In genomic region chr13:101354895-101355294, GRCh38 we compare ENCODE assay signal across 25 cellular contexts.
A peak's percentile ranks its signal among the peaks of the same experiment; 100 is the strongest.
DNase-seq lines count a peak whose midpoint lies in the region; ATAC-seq, FAIRE-seq and TF ChIP-seq lines count a peak whose summit lies in the region.
"Had no signal": no experiment of that assay in that cellular context is flagged by ENCODE, and none has a peak within 500 bp of the region (broad histone marks: within the 10 kb centered on the region; RNA-seq: fewer than 3 reads in every experiment).

No MANE protein-coding gene starts in this region.

- H4K91ac ChIP-seq in trophoblast cell (ENCODE audit: low read depth, low read length): no peak overlapping the region

- no TSS peak for BruUV-seq in K562 (replicated peaks; lab: Mats Ljungman, UMichigan)

- H2AFZ ChIP-seq in K562 (ENCODE audit: low read depth, low read length) (no peak overlapping the region), trophoblast cell (ENCODE audit: insufficient read depth, low read length, poor library complexity) (no peak overlapping the region)

- POLR2A ChIA-PET in K562 (lab: Yijun Ruan, JAX): no interaction called here

- intact Hi-C loops in K562 (cut with micrococcal nuclease): no loop called here
- intact Hi-C loops in posterior vena cava (cut with DNase I): no loop called here
- intact Hi-C loops in head of caudate nucleus (cut with DNase I): no loop called here

- no peak overlapping the region for H4K8ac ChIP-seq in trophoblast cell (ENCODE audit: low read depth, low read length)

- TF ChIP-seq POLR2A in H54 (IDR thresholded peaks at IDR 0.05; ENCODE audit: low read depth, low read length) (no peak), K562 (conservative IDR thresholded peaks at IDR 0.05) (no peak)

- no peak overlapping the region for H3K14ac ChIP-seq in trophoblast cell (ENCODE audit: low read length)

- no peak overlapping the region for H3K23ac ChIP-seq in trophoblast cell (ENCODE audit: low read length)

- CTCF ChIA-PET in K562 (lab: Yijun Ruan, JAX; ENCODE audit: low intra/inter-chr PET ratio): no interaction called here

- H3K4me3 ChIP-seq in K562: no peak overlapping the region
- H3K4me3 ChIP-seq in trophoblast cell (ENCODE audit: low read depth, low read length): no peak overlapping the region
- H3K4me3 ChIP-seq: BLaER1, GM12878 had no signal

- TF ChIP-seq EP300 in K562 (IDR thresholded peaks at IDR 0.05; ENCODE audit: low read length): no peak

- no peak overlapping the region for H4K12ac ChIP-seq in trophoblast cell (ENCODE audit: low read depth, low read length)

- no peak overlapping the region for H2BK12ac ChIP-seq in trophoblast cell (ENCODE audit: low read length)

- no peaks in the 10 kb centered on the region for H3K79me2 ChIP-seq in K562 (ENCODE audit: control insufficient read depth, insufficient read depth, low read length)
- no peaks in the 10 kb centered on the region for H3K79me2 ChIP-seq in trophoblast cell (ENCODE audit: control insufficient read depth, insufficient read depth, low read length, poor library complexity)

- no peak for TF ChIP-seq RAD21 in K562 (CRISPR knock-in tag; conservative IDR thresholded peaks at IDR 0.05 in 1 of 2, IDR thresholded peaks at IDR 0.05 in 1 of 2)

- no peaks in the 10 kb centered on the region for H3K4me1 ChIP-seq in K562 (replicated peaks in 1 of 2; ENCODE audit: control insufficient read depth in 2 of 2, insufficient read depth in 2 of 2, low read length in 2 of 2)
- H3K4me1 ChIP-seq in trophoblast cell (ENCODE audit: control insufficient read depth in 1 of 2, insufficient read depth in 2 of 2, low read length in 2 of 2): no peaks in the 10 kb centered on the region
- H3K4me1 ChIP-seq: BE2C, BLaER1 had no signal

- H3K18ac ChIP-seq in trophoblast cell (ENCODE audit: low read length): no peak overlapping the region

- FAIRE-seq in H54 (lab: Jason Lieb, UNC) (peak; percentile 73), K562 (lab: Jason Lieb, UNC) (no peak)
- FAIRE-seq: A204.1, GM12878, GM12892, GM18507 had no signal

- H4K20me1 ChIP-seq in K562 (replicated peaks; ENCODE audit: control insufficient read depth, insufficient read depth, low read length): no peaks in the 10 kb centered on the region
- H4K20me1 ChIP-seq: BLaER1 had no signal

- DNase-seq in H54 (ENCODE audit: insufficient read length, low spot score) (no peak), K562 (ENCODE audit: extremely low read depth in 1 of 4, low spot score in 3 of 4) (no peak), posterior vena cava (ENCODE audit: low spot score) (peak; percentile 56), head of caudate nucleus (no peak), trophoblast cell (no peak)
- DNase-seq: 8988T; ACHN; BE2C; C1 segment of cervical spinal cord; CD4-positive, alpha-beta memory T cell; CD4-positive, CD25-positive, alpha-beta regulatory T cell; CD8-positive, alpha-beta memory T cell; COR-L47; DMS 273 treated with DMSO at 0.1 percent for 48 hours; DMS153; DMS53; DMS79; DND-41; EL; GDM1 had no signal

- H3K27me3 ChIP-seq in K562 (ENCODE audit: control insufficient read depth in 2 of 2, insufficient read depth in 2 of 2, low read length in 2 of 2): no peaks in the 10 kb centered on the region
- H3K27me3 ChIP-seq in trophoblast cell (ENCODE audit: insufficient read depth, low read length): no peaks in the 10 kb centered on the region
- H3K27me3 ChIP-seq: BE2C, BLaER1 had no signal

- no peaks in the 10 kb centered on the region for H3K79me1 ChIP-seq in trophoblast cell (ENCODE audit: low read length)

- H2BK5ac ChIP-seq in trophoblast cell (ENCODE audit: low read depth, low read length, poor library complexity): no peak overlapping the region

- H3K4ac ChIP-seq in trophoblast cell (ENCODE audit: low read depth, low read length): no peak overlapping the region

- no peak overlapping the region for H3K27ac ChIP-seq in K562 (ENCODE audit: extremely low read depth, low read depth, low read length)
- no peak overlapping the region for H3K27ac ChIP-seq in trophoblast cell (ENCODE audit: low read depth, low read length)
- H3K27ac ChIP-seq: BLaER1 had no signal

- H3K36me3 ChIP-seq in K562 (ENCODE audit: control insufficient read depth, insufficient read depth, low read length): no peaks in the 10 kb centered on the region
- no peaks in the 10 kb centered on the region for H3K36me3 ChIP-seq in trophoblast cell (ENCODE audit: control insufficient read depth in 1 of 2, insufficient read depth in 2 of 2, low read length in 2 of 2)
- H3K36me3 ChIP-seq: BE2C, BLaER1 had no signal

- H3K9me3 ChIP-seq in K562 (replicated peaks; ENCODE audit: control insufficient read depth, insufficient read depth, low read depth, low read length) (no peaks in the 10 kb centered on the region), trophoblast cell (ENCODE audit: insufficient read depth, low read depth, low read length) (no peaks in the 10 kb centered on the region)
- H3K9me3 ChIP-seq: BE2C, BLaER1 had no signal

- no peak for TF ChIP-seq CTCF in K562 (IDR thresholded peaks at IDR 0.05 in 2 of 3, conservative IDR thresholded peaks at IDR 0.05 in 1 of 3; ENCODE audit: insufficient read depth in 2 of 3, low read depth in 1 of 3, low read length in 3 of 3)

- no peak overlapping the region for H2AK5ac ChIP-seq in trophoblast cell (ENCODE audit: low read length)

- H2BK120ac ChIP-seq in trophoblast cell (ENCODE audit: insufficient read depth, low read length, poor library complexity): no peak overlapping the region

- H3K4me2 ChIP-seq in K562 (ENCODE audit: insufficient read depth, low read length) (no peak overlapping the region), trophoblast cell (ENCODE audit: low read length) (no peak overlapping the region)
- H3K4me2 ChIP-seq: BLaER1 had no signal

- in situ Hi-C loops in K562 (cut with MboI): no loop called here

- 6% methylated on average over 2 of the region's 5 CpGs for WGBS in K562 (ENCODE audit: insufficient coverage, low coverage, missing lambda C conversion rate)
- WGBS in trophoblast cell (ENCODE audit: extremely low coverage, insufficient coverage, insufficient read length): no CpG with 5 or more reads among the region's 5 CpGs

- H3K9ac ChIP-seq in K562 (ENCODE audit: insufficient read depth in 1 of 2, low read depth in 2 of 2, low read length in 2 of 2) (no peak overlapping the region), trophoblast cell (ENCODE audit: low read length) (no peak overlapping the region)
- H3K9ac ChIP-seq: BLaER1 had no signal

- ATAC-seq in K562: no peak
- ATAC-seq: GM12878 had no signal

- no peaks in the 10 kb centered on the region for H3K9me1 ChIP-seq in K562 (ENCODE audit: control insufficient read depth, insufficient read depth, low read length)

TF ChIP-seq in K562, 482 proteins besides CTCF, POLR2A, EP300 and RAD21:
- no peak for TF ChIP-seq FOS (IDR thresholded peaks at IDR 0.05; ENCODE audit: extremely low read depth, insufficient read length)
- TF ChIP-seq, protein P1, sequence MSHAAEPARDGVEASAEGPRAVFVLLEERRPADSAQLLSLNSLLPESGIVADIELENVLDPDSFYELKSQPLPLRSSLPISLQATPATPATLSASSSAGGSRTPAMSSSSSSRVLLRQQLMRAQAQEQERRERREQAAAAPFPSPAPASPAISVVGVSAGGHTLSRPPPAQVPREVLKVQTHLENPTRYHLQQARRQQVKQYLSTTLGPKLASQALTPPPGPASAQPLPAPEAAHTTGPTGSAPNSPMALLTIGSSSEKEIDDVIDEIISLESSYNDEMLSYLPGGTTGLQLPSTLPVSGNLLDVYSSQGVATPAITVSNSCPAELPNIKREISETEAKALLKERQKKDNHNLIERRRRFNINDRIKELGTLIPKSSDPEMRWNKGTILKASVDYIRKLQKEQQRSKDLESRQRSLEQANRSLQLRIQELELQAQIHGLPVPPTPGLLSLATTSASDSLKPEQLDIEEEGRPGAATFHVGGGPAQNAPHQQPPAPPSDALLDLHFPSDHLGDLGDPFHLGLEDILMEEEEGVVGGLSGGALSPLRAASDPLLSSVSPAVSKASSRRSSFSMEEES (CRISPR knock-in tag; IDR thresholded peaks at IDR 0.05): peak; percentile 39
